19 cellular contexts compared by ENCODE assay signal in genomic region chr10:59060852-59061251, GRCh38.
DNase-seq lines count a peak whose midpoint lies in the region; ATAC-seq and TF ChIP-seq lines count a peak whose summit lies in the region.
"Had no signal": no experiment of that assay in that cellular context is flagged by ENCODE, and none has a peak within 500 bp of the region (broad histone marks: within the 10 kb centered on the region; RNA-seq: fewer than 3 reads in every experiment).

No MANE protein-coding gene starts in this region.

- CTCF ChIA-PET in HEK293T (lab: Yijun Ruan, JAX): no interaction called here

- POLR2A ChIA-PET in HEK293T (lab: Yijun Ruan, JAX): no interaction called here

- no peak for TF ChIP-seq CTCF in GM20000 (IDR thresholded peaks at IDR 0.05; ENCODE audit: extremely low read depth, missing control alignments)

- ATAC-seq in GM18517 (IDR thresholded peaks at IDR 0.05; ENCODE audit: unreplicated experiment): peak; percentile 47
- peak; percentile 77 for ATAC-seq in HG02759 (IDR thresholded peaks at IDR 0.05; ENCODE audit: unreplicated experiment)
- peak; percentile 79 for ATAC-seq in HG03442 (IDR thresholded peaks at IDR 0.05; ENCODE audit: unreplicated experiment)
- ATAC-seq: activated CD8-positive, alpha-beta T cell treated with anti-CD3 and anti-CD28 coated beads, Interleukin-2, amount 10 ng/mL, durations not matched to agents 7 days and 5 days; activated T-helper 17 cell treated with anti-CD3 and anti-CD28 coated beads, Interleukin-2, amount 50 U/mL, for 72 hours; right cardiac atrium had no signal

- DNase-seq in GM20000 (ENCODE audit: low spot score) (peak; percentile 21), NCI-H524 treated with DMSO at 0.1 percent for 48 hours (lab: John Stamatoyannopoulos, UW) (no peak), HEK293T (ENCODE audit: extremely low spot score) (no peak), NCI-H2196 (lab: John Stamatoyannopoulos, UW; ENCODE audit: unreplicated experiment) (no peak)
- DNase-seq in activated CD4-positive, alpha-beta T cell treated with anti-CD3 and anti-CD28 coated beads, Interleukin-2, amount 50 U/mL, for 48 hours: no peak
- DNase-seq: activated CD8-positive, alpha-beta T cell treated with anti-CD3 and anti-CD28 coated beads, Interleukin-2, amount 10 ng/mL, durations not matched to agents 7 days and 5 days; central memory CD4-positive, alpha-beta T cell; effector CD8-positive, alpha-beta T cell; GOT3; kidney glomerular epithelial cell; MG63; NCI-H2081 treated with DMSO at 0.1 percent for 48 hours; NCI-H82; right cardiac atrium; SW 1271 had no signal

TF ChIP-seq in HEK293T, 16 proteins besides CTCF, POLR2A, EP300 and RAD21:
- TF ChIP-seq CTBP1 (IDR thresholded peaks at IDR 0.05; ENCODE audit: borderline replicate concordance) (no peak), BHLHE40 (IDR thresholded peaks at IDR 0.05; ENCODE audit: borderline replicate concordance) (no peak), FOXA1 (IDR thresholded peaks at IDR 0.05) (no peak), ZNF384 (IDR thresholded peaks at IDR 0.05) (no peak), L3MBTL2 (conservative IDR thresholded peaks at IDR 0.05) (no peak), HDGF (IDR thresholded peaks at IDR 0.05; ENCODE audit: borderline replicate concordance) (no peak)
